ENCODE assay signal across 9 cellular contexts in genomic region chr16:19005561-19006445, GRCh38. TPM values are rescaled to one million over a fixed set of nuclear protein-coding genes. Genes with fewer than 3 reads are reported as not detected.
DNase-seq lines count a peak whose midpoint lies in the region; ATAC-seq, FAIRE-seq and TF ChIP-seq lines count a peak whose summit lies in the region.
"Had no signal": no experiment of that assay in that cellular context is flagged by ENCODE, and none has a peak within 500 bp of the region (broad histone marks: within the 10 kb centered on the region; RNA-seq: fewer than 3 reads in every experiment).

No MANE protein-coding gene starts in this region.

- 49 to 64% (median 54%) methylated on average over 16 of the region's 16 CpGs for WGBS in psoas muscle, 3 donors

- FAIRE-seq in frontal cortex (lab: Jason Lieb, UNC) = no peak

- peak; percentile 21 for DNase-seq in GM03348 (ENCODE audit: low spot score)
- peak; percentile 93 for DNase-seq in SK-MEL-5 (ENCODE audit: low read depth, low spot score)
- DNase-seq in frontal cortex (ENCODE audit: low spot score in 2 of 2) = peak; percentile 51 to 68
- peak; percentile 49 to 63 for DNase-seq in psoas muscle
- DNase-seq in dedifferentiated amniotic fluid mesenchymal stem cell (ENCODE audit: extremely low spot score) = no peak
- DNase-seq in SKM-1 (lab: John Stamatoyannopoulos, UW; ENCODE audit: unreplicated experiment) = no peak

- in situ Hi-C loops in SK-MEL-5 (cut with HindIII; ENCODE audit: low pct_unique_long_range_greater_than_20kb, low sequenced_read_pairs) = no loop called here

- H3K27ac ChIP-seq in psoas muscle = no peak overlapping the region
- H3K27ac ChIP-seq: KMS-11 had no signal

- no peak overlapping the region for H3K4me3 ChIP-seq in psoas muscle

- no peak for TF ChIP-seq CTCF in psoas muscle (IDR thresholded peaks at IDR 0.05)

- H3K9me3 ChIP-seq in psoas muscle = peaks cover 6% of the 10 kb centered on the region

- peak; percentile 38 to 81 (median 70) for ATAC-seq in psoas muscle
- no peak for ATAC-seq in HG02610 (IDR thresholded peaks at IDR 0.05; ENCODE audit: unreplicated experiment)
- ATAC-seq in HG03175 (IDR thresholded peaks at IDR 0.05; ENCODE audit: unreplicated experiment) = no peak

- no peaks in the 10 kb centered on the region for H3K27me3 ChIP-seq in psoas muscle (ENCODE audit: insufficient read depth in 3 of 3, low read length in 2 of 3)

- H3K36me3 ChIP-seq in psoas muscle (ENCODE audit: insufficient read depth in 1 of 2, low read depth in 1 of 2) = no peaks in the 10 kb centered on the region

- intact Hi-C loops in psoas muscle (cut with DNase I) = no loop called here

- H3K4me1 ChIP-seq in psoas muscle = no peaks in the 10 kb centered on the region

RNA-seq across cellular contexts. Expression of gene TMC7, which starts 22.1 kb away (rescaled TPM):
- 1.0 and 1.5 TPM in 2 replicates for total RNA-seq in SK-MEL-5 (2014; rRNA removed; shearing (Covaris generic))
- 1.4 and 1.5 TPM in 2 replicates for polyA plus RNA-seq in SK-MEL-5 (2015; cell fraction: cytosol; rRNA removed)
- polyA plus RNA-seq in SK-MEL-5 (2015; cell fraction: nucleus; rRNA removed) = 1.9 and 2.0 TPM in 2 replicates
- total RNA-seq in frontal cortex (3.3 TPM), psoas muscle (1 to 10 TPM in 2 of 4 donors, under 1 TPM in 2; 0.32 to 1.8 (median 0.85) TPM)
- under 1 TPM; 0.46 to 0.77 (median 0.53) TPM for polyA plus RNA-seq in psoas muscle

Comparison
In these comparisons a context has a peak if more than half of its experiments do, and no peak if none do; other contexts are left out.
1. DNase-seq: peak in GM03348 (single experiment), SK-MEL-5 (single experiment), frontal cortex (2 of 2) and psoas muscle (2 of 2); none in dedifferentiated amniotic fluid mesenchymal stem cell (single experiment) and SKM-1 (single experiment).
2. ATAC-seq: peak in psoas muscle (4 of 4); none in HG02610 (single experiment) and HG03175 (single experiment).